In the genomic region with DNA sequence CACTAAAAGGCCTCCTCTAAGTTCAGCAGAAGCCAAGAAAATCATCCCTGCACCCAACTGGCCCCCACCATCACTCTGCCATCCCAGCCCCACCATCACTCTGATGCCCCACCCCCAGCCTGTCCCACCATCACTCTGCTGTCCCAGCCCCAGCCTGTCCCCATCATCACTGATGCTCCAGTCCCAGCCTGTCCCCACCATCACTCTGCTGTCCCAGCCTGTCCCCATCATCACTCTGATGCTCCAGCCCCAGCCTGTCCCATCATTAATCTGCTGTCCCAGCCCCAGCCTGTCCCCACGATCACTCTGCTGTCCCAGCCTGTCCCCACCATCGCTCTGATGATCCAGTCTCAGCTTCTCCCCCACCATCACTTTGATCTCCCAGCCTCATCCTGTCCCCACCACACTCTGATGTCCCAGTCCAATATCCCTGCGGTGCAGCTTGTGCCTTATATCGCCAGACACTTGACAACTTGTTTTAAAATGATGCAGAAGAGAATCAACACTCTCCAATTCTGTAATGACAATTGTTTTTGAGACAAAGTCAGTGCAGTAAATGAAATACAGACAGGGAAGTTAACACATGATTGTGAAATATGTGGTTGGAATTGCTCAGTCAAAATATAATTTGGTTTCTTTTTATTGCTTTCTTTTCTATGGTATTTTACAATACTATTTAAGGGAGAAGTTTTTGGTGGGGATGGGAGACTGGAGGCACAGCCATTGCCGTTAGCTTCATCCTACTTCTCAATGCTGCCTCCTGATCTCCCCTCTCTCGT, we compare ENCODE assay signal across 12 cellular contexts.
DNase-seq lines count a peak whose midpoint lies in the region; ATAC-seq and TF ChIP-seq lines count a peak whose summit lies in the region.
"Had no signal": no experiment of that assay in that cellular context is flagged by ENCODE, and none has a peak within 500 bp of the region (broad histone marks: within the 10 kb centered on the region; RNA-seq: fewer than 3 reads in every experiment).

No MANE protein-coding gene starts in this region.

- peaks cover 6% of the 10 kb centered on the region for H3K4me1 ChIP-seq in upper lobe of right lung

- no peaks in the 10 kb centered on the region for H3K36me3 ChIP-seq in upper lobe of right lung

- H3K4me3 Mint-ChIP-seq in activated naive CD4-positive, alpha-beta T cell treated with anti-CD3 and anti-CD28 coated beads, Interleukin-2, amount 50 U/mL, for 24 hours: no peak overlapping the region
- H3K4me3 Mint-ChIP-seq in T-cell (no peak overlapping the region), HFFc6 (no peak overlapping the region)
- H3K4me3 Mint-ChIP-seq: memory B cell had no signal

- peak overlapping the region; percentile 36 for H3K27ac ChIP-seq in upper lobe of right lung

- H3K27me3 Mint-ChIP-seq in activated naive CD4-positive, alpha-beta T cell treated with anti-CD3 and anti-CD28 coated beads, Interleukin-2, amount 50 U/mL, for 24 hours: no peaks in the 10 kb centered on the region
- no peaks in the 10 kb centered on the region for H3K27me3 Mint-ChIP-seq in T-cell
- H3K27me3 Mint-ChIP-seq in HFFc6 (ENCODE audit: insufficient read depth): peaks cover 8% of the 10 kb centered on the region

- ATAC-seq in upper lobe of right lung (peak; percentile 53), T-cell (replicated peaks in 1 of 4) (no peak)

- H3K9me3 Mint-ChIP-seq in activated naive CD4-positive, alpha-beta T cell treated with anti-CD3 and anti-CD28 coated beads, Interleukin-2, amount 50 U/mL, for 24 hours: no peaks in the 10 kb centered on the region
- H3K9me3 Mint-ChIP-seq in T-cell: no peaks in the 10 kb centered on the region
- H3K9me3 Mint-ChIP-seq in HFFc6: no peaks in the 10 kb centered on the region
- H3K9me3 Mint-ChIP-seq: memory B cell had no signal

- H3K36me3 Mint-ChIP-seq in activated naive CD4-positive, alpha-beta T cell treated with anti-CD3 and anti-CD28 coated beads, Interleukin-2, amount 50 U/mL, for 24 hours: peaks cover 2% of the 10 kb centered on the region
- H3K36me3 Mint-ChIP-seq in T-cell: no peaks in the 10 kb centered on the region
- H3K36me3 Mint-ChIP-seq in HFFc6 (ENCODE audit: low read depth): no peaks in the 10 kb centered on the region
- H3K36me3 Mint-ChIP-seq: memory B cell had no signal

- H3K4me3 ChIP-seq in fibroblast of the aortic adventitia (ENCODE audit: low read depth, low read length) (no peak overlapping the region), upper lobe of right lung (no peak overlapping the region)

- TF ChIP-seq CTCF in fibroblast of the aortic adventitia (IDR thresholded peaks at IDR 0.05; ENCODE audit: insufficient read depth, low read length) (no peak), upper lobe of right lung (IDR thresholded peaks at IDR 0.05) (no peak), HFFc6 (IDR thresholded peaks at IDR 0.05) (no peak)

- POLR2A ChIA-PET in T-cell (lab: Charles Lee): interaction anchor here (0.5 to 0.7 kb wide), 2 partner anchors 202 to 497 kb away, joined by 3 read pairs; no protein-coding TSS in a partner anchor

- peaks cover 48% of the 10 kb centered on the region for H3K4me1 Mint-ChIP-seq in activated naive CD4-positive, alpha-beta T cell treated with anti-CD3 and anti-CD28 coated beads, Interleukin-2, amount 50 U/mL, for 24 hours
- H3K4me1 Mint-ChIP-seq in T-cell (peaks cover 20 to 34% (median 27%) of the 10 kb centered on the region in 3 donors), HFFc6 (ENCODE audit: low read depth) (peaks cover 17% of the 10 kb centered on the region; the same call in 1 of the 2 replicates)

- no peaks in the 10 kb centered on the region for H3K9me3 ChIP-seq in upper lobe of right lung

- H3K27ac Mint-ChIP-seq in activated naive CD4-positive, alpha-beta T cell treated with anti-CD3 and anti-CD28 coated beads, Interleukin-2, amount 50 U/mL, for 24 hours: peak overlapping the region; percentile 37
- H3K27ac Mint-ChIP-seq in T-cell (peak overlapping the region in 1 of 2 donors; percentile 50), HFFc6 (no peak overlapping the region)
- H3K27ac Mint-ChIP-seq: memory B cell had no signal

- no peaks in the 10 kb centered on the region for H3K27me3 ChIP-seq in upper lobe of right lung

- intact Hi-C loops in upper lobe of right lung (cut with DNase I): no loop called here

- DNase-seq in activated naive CD4-positive, alpha-beta T cell (lab: John Stamatoyannopoulos, UW): no peak
- peak; percentile 81 for DNase-seq in SKM-1 treated with dmso at 0.1 percent for 144 hours (lab: John Stamatoyannopoulos, UW; ENCODE audit: unreplicated experiment)
- DNase-seq in fibroblast of the aortic adventitia (ENCODE audit: low read depth): peak; percentile 75
- no peak for DNase-seq in upper lobe of right lung
- DNase-seq in T-cell: no peak
- no peak for DNase-seq in HFFc6
- DNase-seq in NCI-H146 treated with DMSO at 0.1 percent for 48 hours (lab: John Stamatoyannopoulos, UW; ENCODE audit: unreplicated experiment): no peak
- DNase-seq: head of caudate nucleus, NCI-H1092, NCI-H526 had no signal

- CTCF ChIA-PET in T-cell (lab: Charles Lee): interaction anchor here in 1 of 2 donors (1.3 kb wide), 1 partner anchor 23 kb away, joined by 3 read pairs; no protein-coding TSS in a partner anchor

Comparison
In these comparisons a context has a peak if more than half of its experiments do, and no peak if none do; other contexts are left out.
1. DNase-seq: peak in SKM-1 treated with dmso at 0.1 percent for 144 hours (single experiment) and fibroblast of the aortic adventitia (single experiment); none in activated naive CD4-positive, alpha-beta T cell (0 of 4), upper lobe of right lung (single experiment), T-cell (0 of 34), HFFc6 (single experiment) and NCI-H146 treated with DMSO at 0.1 percent for 48 hours (single experiment).